In genomic region chr1:22677861-22678521, GRCh38 we compare ENCODE assay signal across 2 cellular contexts.
TF ChIP-seq lines count a peak whose summit lies in the region.

No MANE protein-coding gene starts in this region.

TF ChIP-seq in GM23338, 12 proteins besides CTCF, POLR2A, EP300 and RAD21:
- TF ChIP-seq JUNB (IDR thresholded peaks at IDR 0.05; ENCODE audit: unreplicated experiment): no peak

TF ChIP-seq in K562, 482 proteins besides CTCF, POLR2A, EP300 and RAD21:
- TF ChIP-seq ILK (tag; IDR thresholded peaks at IDR 0.05; ENCODE audit: borderline replicate concordance, low read depth) (no peak), ZNF24 (IDR thresholded peaks at IDR 0.05) (no peak), KDM1A (IDR thresholded peaks at IDR 0.05) (peak in 1 of 2 experiments; percentile 11; a peak in 1 of 4 replicates), EGR1 (conservative IDR thresholded peaks at IDR 0.05) (peak; percentile 32; the same call in 1 of the 2 replicates), MTA2 (IDR thresholded peaks at IDR 0.05; ENCODE audit: low read depth) (no peak)
- TF ChIP-seq, protein P1, sequence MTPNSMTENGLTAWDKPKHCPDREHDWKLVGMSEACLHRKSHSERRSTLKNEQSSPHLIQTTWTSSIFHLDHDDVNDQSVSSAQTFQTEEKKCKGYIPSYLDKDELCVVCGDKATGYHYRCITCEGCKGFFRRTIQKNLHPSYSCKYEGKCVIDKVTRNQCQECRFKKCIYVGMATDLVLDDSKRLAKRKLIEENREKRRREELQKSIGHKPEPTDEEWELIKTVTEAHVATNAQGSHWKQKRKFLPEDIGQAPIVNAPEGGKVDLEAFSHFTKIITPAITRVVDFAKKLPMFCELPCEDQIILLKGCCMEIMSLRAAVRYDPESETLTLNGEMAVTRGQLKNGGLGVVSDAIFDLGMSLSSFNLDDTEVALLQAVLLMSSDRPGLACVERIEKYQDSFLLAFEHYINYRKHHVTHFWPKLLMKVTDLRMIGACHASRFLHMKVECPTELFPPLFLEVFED (CRISPR knock-in tag; conservative IDR thresholded peaks at IDR 0.05): 0 out of 2 replicates have a peak, but pooled peaks have one; percentile 32
- TF ChIP-seq, protein P2, sequence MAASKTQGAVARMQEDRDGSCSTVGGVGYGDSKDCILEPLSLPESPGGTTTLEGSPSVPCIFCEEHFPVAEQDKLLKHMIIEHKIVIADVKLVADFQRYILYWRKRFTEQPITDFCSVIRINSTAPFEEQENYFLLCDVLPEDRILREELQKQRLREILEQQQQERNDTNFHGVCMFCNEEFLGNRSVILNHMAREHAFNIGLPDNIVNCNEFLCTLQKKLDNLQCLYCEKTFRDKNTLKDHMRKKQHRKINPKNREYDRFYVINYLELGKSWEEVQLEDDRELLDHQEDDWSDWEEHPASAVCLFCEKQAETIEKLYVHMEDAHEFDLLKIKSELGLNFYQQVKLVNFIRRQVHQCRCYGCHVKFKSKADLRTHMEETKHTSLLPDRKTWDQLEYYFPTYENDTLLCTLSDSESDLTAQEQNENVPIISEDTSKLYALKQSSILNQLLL (CRISPR knock-in tag; IDR thresholded peaks at IDR 0.05; ENCODE audit: borderline replicate concordance): no peak
